In genomic region chr5:55096186-55096585, GRCh38 we compare ENCODE assay signal across 1 cellular context.
TF ChIP-seq lines count a peak whose summit lies in the region.

No MANE protein-coding gene starts in this region.

TF ChIP-seq in H1, 55 proteins besides CTCF, POLR2A, EP300 and RAD21:
- TF ChIP-seq RBBP5 (IDR thresholded peaks at IDR 0.05; ENCODE audit: borderline replicate concordance, low read depth, low read length): no peak
- no peak for TF ChIP-seq CHD2 (IDR thresholded peaks at IDR 0.05; ENCODE audit: low read length)
- TF ChIP-seq TEAD4 (IDR thresholded peaks at IDR 0.05; ENCODE audit: low read depth, low read length): no peak
- no peak for TF ChIP-seq CREB1 (IDR thresholded peaks at IDR 0.05)
- no peak for TF ChIP-seq BRCA1 (IDR thresholded peaks at IDR 0.05; ENCODE audit: low read depth, low read length)
- no peak for TF ChIP-seq HDAC6 (IDR thresholded peaks at IDR 0.05; ENCODE audit: low read depth, low read length)
- TF ChIP-seq GABPA (IDR thresholded peaks at IDR 0.05; ENCODE audit: borderline replicate concordance, insufficient read depth, low read length): no peak
- TF ChIP-seq SAP30 (IDR thresholded peaks at IDR 0.05; ENCODE audit: insufficient read depth, insufficient replicate concordance, low read length): no peak
- no peak for TF ChIP-seq CBX5 (IDR thresholded peaks at IDR 0.05; ENCODE audit: low read depth, low read length)
- TF ChIP-seq SP2 (IDR thresholded peaks at IDR 0.05; ENCODE audit: low read length): no peak
- TF ChIP-seq BACH1 (IDR thresholded peaks at IDR 0.05; ENCODE audit: low read length): no peak
